ENCODE assay signal across 21 cellular contexts in the genomic region with DNA sequence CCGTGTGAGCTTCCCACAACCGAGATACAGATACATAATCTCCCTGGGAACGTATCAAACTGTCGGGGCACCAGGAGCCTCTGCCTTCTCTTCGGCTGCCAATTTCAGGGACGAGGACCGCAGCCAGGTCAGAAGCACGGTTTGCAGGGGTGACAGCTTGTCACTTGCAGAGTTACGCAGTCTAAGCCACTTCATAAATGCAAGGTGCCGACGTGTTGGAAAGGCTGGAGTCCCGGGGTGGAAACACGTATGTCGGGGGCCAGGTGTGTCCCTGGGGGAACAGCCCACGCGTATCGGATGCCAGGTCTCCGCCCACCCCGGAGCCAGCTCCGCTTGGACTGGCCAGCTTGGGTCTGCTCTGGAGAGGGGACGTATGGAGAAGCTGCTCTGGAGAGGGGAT.
"Had no signal": no experiment of that assay in that cellular context is flagged by ENCODE, and none has a peak within 500 bp of the region (broad histone marks: within the 10 kb centered on the region; RNA-seq: fewer than 3 reads in every experiment).

No MANE protein-coding gene starts in this region.

- H3K27me3 Mint-ChIP-seq: activated CD8-positive, alpha-beta T cell treated with anti-CD3 and anti-CD28 coated beads for 36 hours; activated naive CD4-positive, alpha-beta T cell treated with anti-CD3 and anti-CD28 coated beads, Interleukin-2, amount 10 ng/mL, durations not matched to agents 7 days and 5 days; activated naive CD8-positive, alpha-beta T cell treated with anti-CD3 and anti-CD28 coated beads, Interleukin-2, amount 10 ng/mL, durations not matched to agents 7 days and 5 days had no signal

- DNase-seq: activated CD4-positive, alpha-beta T cell treated with anti-CD3 and anti-CD28 coated beads for 4 hours; activated CD4-positive, alpha-beta T cell treated with anti-CD3 and anti-CD28 coated beads, Interleukin-2, amount 50 U/mL, for 1 hour; activated CD4-positive, alpha-beta T cell treated with anti-CD3 and anti-CD28 coated beads, Interleukin-2, amount 50 U/mL, for 48 hours; activated CD4-positive, CD25-positive, alpha-beta regulatory T cell; activated CD4-positive, CD25-positive, alpha-beta regulatory T cell treated with anti-CD3 and anti-CD28 coated beads, Interleukin-2, amount 50 U/mL, for 72 hours; activated CD8-positive, alpha-beta memory T cell treated with anti-CD3 and anti-CD28 coated beads for 24 hours; activated CD8-positive, alpha-beta T cell treated with anti-CD3 and anti-CD28 coated beads for 36 hours; activated effector memory CD4-positive, alpha-beta T cell treated with anti-CD3 and anti-CD28 coated beads, Interleukin-2, amount 50 U/mL, for 16 hours; activated naive CD4-positive, alpha-beta T cell treated with anti-CD3 and anti-CD28 coated beads, Interleukin-2, amount 10 ng/mL, durations not matched to agents 7 days and 5 days; activated naive CD8-positive, alpha-beta T cell treated with anti-CD3 and anti-CD28 coated beads, Interleukin-2, amount 10 ng/mL, durations not matched to agents 7 days and 5 days; activated T-cell treated with anti-CD3 and anti-CD28 coated beads, Interleukin-2, amount 50 U/mL, for 4 hours; central memory CD4-positive, alpha-beta T cell; cerebellar nuclear complex; colonic mucosa; effector CD8-positive, alpha-beta T cell; foreskin fibroblast; T-helper 2 cell had no signal

- H3K27ac Mint-ChIP-seq: activated CD8-positive, alpha-beta T cell treated with anti-CD3 and anti-CD28 coated beads for 36 hours; activated naive CD4-positive, alpha-beta T cell treated with anti-CD3 and anti-CD28 coated beads, Interleukin-2, amount 10 ng/mL, durations not matched to agents 7 days and 5 days; activated naive CD4-positive, alpha-beta T cell treated with anti-CD3 and anti-CD28 coated beads, Interleukin-2, amount 50 U/mL, for 72 hours; activated naive CD8-positive, alpha-beta T cell treated with anti-CD3 and anti-CD28 coated beads, Interleukin-2, amount 10 ng/mL, durations not matched to agents 7 days and 5 days; activated T-helper 1 cell treated with anti-CD3 and anti-CD28 coated beads, Interleukin-12 subunit alpha, Interleukin-12 subunit beta, Interleukin-2, Interleukin-4 antibody, amounts not matched to agents 30 ng/mL and 10 ng/mL and 1 ng/mL, durations not matched to agents 14 hours and 24 hours and 36 hours; activated T-helper 2 cell treated with anti-CD3 and anti-CD28 coated beads, Interferon-gamma antibody, Interleukin-2, Interleukin-4, amounts not matched to agents 10 μg/mL and 5 μg/mL and 100 μg/mL, durations not matched to agents 14 hours and 24 hours and 36 hours; brain had no signal

- H3K4me3 Mint-ChIP-seq: activated CD8-positive, alpha-beta T cell treated with anti-CD3 and anti-CD28 coated beads for 36 hours; activated naive CD4-positive, alpha-beta T cell treated with anti-CD3 and anti-CD28 coated beads, Interleukin-2, amount 10 ng/mL, durations not matched to agents 7 days and 5 days; activated naive CD8-positive, alpha-beta T cell treated with anti-CD3 and anti-CD28 coated beads, Interleukin-2, amount 10 ng/mL, durations not matched to agents 7 days and 5 days; activated T-cell treated with anti-CD3 and anti-CD28 coated beads, Interleukin-2, amount 50 U/mL, for 4 hours; activated T-helper 1 cell treated with anti-CD3 and anti-CD28 coated beads, Interleukin-12 subunit alpha, Interleukin-12 subunit beta, Interleukin-2, Interleukin-4 antibody, amounts not matched to agents 30 ng/mL and 10 ng/mL and 1 ng/mL, durations not matched to agents 14 hours and 24 hours and 36 hours; brain had no signal

- H3K36me3 Mint-ChIP-seq: activated naive CD4-positive, alpha-beta T cell treated with anti-CD3 and anti-CD28 coated beads, Interleukin-2, amount 10 ng/mL, durations not matched to agents 7 days and 5 days; brain had no signal

- H3K4me1 Mint-ChIP-seq: activated naive CD4-positive, alpha-beta T cell treated with anti-CD3 and anti-CD28 coated beads, Interleukin-2, amount 10 ng/mL, durations not matched to agents 7 days and 5 days; activated naive CD8-positive, alpha-beta T cell treated with anti-CD3 and anti-CD28 coated beads, Interleukin-2, amount 10 ng/mL, durations not matched to agents 7 days and 5 days had no signal
